12 cellular contexts compared by ENCODE assay signal in the genomic region with DNA sequence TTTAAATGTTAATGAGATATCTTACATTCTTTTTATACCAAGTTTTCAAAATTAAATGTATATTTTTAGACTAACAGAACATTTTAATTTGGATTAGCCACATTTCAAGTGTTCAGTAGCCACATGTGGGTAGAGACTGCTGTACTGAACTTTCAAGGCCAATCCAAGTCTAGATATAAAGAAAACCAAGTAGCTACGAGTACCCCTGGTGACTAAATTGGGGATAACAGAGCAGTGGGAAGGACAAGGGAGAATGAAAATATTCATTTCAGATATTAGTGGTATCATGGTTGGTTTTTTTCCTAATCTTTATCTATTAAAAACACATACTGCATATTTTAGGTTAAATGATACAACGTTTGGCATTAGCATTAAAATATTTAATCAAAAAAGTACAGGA.
A peak's percentile ranks its signal among the peaks of the same experiment; 100 is the strongest.
DNase-seq lines count a peak whose midpoint lies in the region; ATAC-seq and TF ChIP-seq lines count a peak whose summit lies in the region.
"Had no signal": no experiment of that assay in that cellular context is flagged by ENCODE, and none has a peak within 500 bp of the region (broad histone marks: within the 10 kb centered on the region; RNA-seq: fewer than 3 reads in every experiment).

No MANE protein-coding gene starts in this region.

- TF ChIP-seq CTCF in DND-41 (IDR thresholded peaks at IDR 0.05; ENCODE audit: borderline replicate concordance, extremely low read depth, low read length, poor library complexity, severe bottlenecking) (peak; percentile 25), WTC11 (IDR thresholded peaks at IDR 0.05) (peak; percentile 38; the same call in 1 of the 2 replicates), liver (IDR thresholded peaks at IDR 0.05; ENCODE audit: low read depth, low read length, missing input control) (no peak)

- no peaks in the 10 kb centered on the region for H3K27me3 Mint-ChIP-seq in WTC11 (ENCODE audit: low read depth)

- H3K9ac ChIP-seq in DND-41 (ENCODE audit: low read depth, low read length) (no peak overlapping the region), liver (ENCODE audit: low read depth in 1 of 2, low read length in 2 of 2) (no peak overlapping the region)

- no peak overlapping the region for H3K27ac Mint-ChIP-seq in WTC11

- no peaks in the 10 kb centered on the region for H3K79me2 ChIP-seq in DND-41 (ENCODE audit: insufficient read depth, low read length)

- CTCF ChIA-PET in WTC11 (lab: Charles Lee): no interaction called here

- H3K36me3 ChIP-seq in DND-41 (ENCODE audit: insufficient read depth, low read length) (no peaks in the 10 kb centered on the region), liver (ENCODE audit: control insufficient read depth in 4 of 4, insufficient read depth in 3 of 4, low read depth in 1 of 4, low read length in 3 of 4) (no peaks in the 10 kb centered on the region)
- H3K36me3 ChIP-seq: tibial artery had no signal

- no peaks in the 10 kb centered on the region for H4K20me1 ChIP-seq in DND-41 (ENCODE audit: insufficient read depth, low read length)

- peaks cover 4% of the 10 kb centered on the region; the same call in 1 of the 2 replicates for H3K36me3 Mint-ChIP-seq in WTC11

- 14% methylated on average over 2 of the region's 2 CpGs for WGBS in liver

- no peaks in the 10 kb centered on the region for H3K9me3 ChIP-seq in DND-41 (ENCODE audit: insufficient read depth, low read length, severe bottlenecking)
- no peaks in the 10 kb centered on the region for H3K9me3 ChIP-seq in liver (ENCODE audit: control insufficient read depth in 4 of 4, low read length in 3 of 4)
- H3K9me3 ChIP-seq: tibial artery had no signal

- H3K27ac ChIP-seq in DND-41 (ENCODE audit: low read length): no peak overlapping the region
- no peak overlapping the region for H3K27ac ChIP-seq in liver (ENCODE audit: low read depth in 1 of 2, low read length in 2 of 2)
- H3K27ac ChIP-seq: tibial artery had no signal

- ATAC-seq in DND-41 (ENCODE audit: insufficient read depth, low read depth): no peak
- ATAC-seq in WTC11: peak; percentile 78
- no peak for ATAC-seq in HG03469 (IDR thresholded peaks at IDR 0.05; ENCODE audit: unreplicated experiment)
- ATAC-seq in GM21737 (IDR thresholded peaks at IDR 0.05; ENCODE audit: unreplicated experiment): no peak
- ATAC-seq in HG03571 (IDR thresholded peaks at IDR 0.05; ENCODE audit: unreplicated experiment): no peak
- ATAC-seq in GM21360 (IDR thresholded peaks at IDR 0.05; ENCODE audit: unreplicated experiment): no peak

- no peak overlapping the region for H2AFZ ChIP-seq in DND-41 (ENCODE audit: low read depth, low read length)

- H3K4me3 Mint-ChIP-seq in WTC11: no peak overlapping the region

- TF ChIP-seq RAD21 in liver (IDR thresholded peaks at IDR 0.05): peak; percentile 25

- H3K4me3 ChIP-seq in DND-41 (ENCODE audit: low read depth in 1 of 2, low read length in 2 of 2) (no peak overlapping the region), liver (ENCODE audit: low read depth in 1 of 3, low read length in 3 of 3) (no peak overlapping the region)
- H3K4me3 ChIP-seq: tibial artery had no signal

- H3K27me3 ChIP-seq in DND-41 (ENCODE audit: insufficient read depth, low read length, poor library complexity) (no peaks in the 10 kb centered on the region), liver (ENCODE audit: control insufficient read depth in 4 of 4, insufficient read depth in 4 of 4, low read length in 3 of 4) (no peaks in the 10 kb centered on the region)
- H3K27me3 ChIP-seq: tibial artery had no signal

- H3K4me1 Mint-ChIP-seq in WTC11: no peaks in the 10 kb centered on the region

- peaks cover 8% of the 10 kb centered on the region; the same call in 1 of the 2 replicates for H3K9me3 Mint-ChIP-seq in WTC11

- no peak overlapping the region for H3K4me2 ChIP-seq in DND-41 (ENCODE audit: insufficient read depth, low read length)

- POLR2A ChIA-PET in WTC11 (lab: Charles Lee): no interaction called here

- no peaks in the 10 kb centered on the region for H3K4me1 ChIP-seq in DND-41 (ENCODE audit: insufficient read depth, low read length)
- H3K4me1 ChIP-seq in liver (ENCODE audit: control insufficient read depth in 4 of 4, insufficient read depth in 4 of 4, low read length in 3 of 4): no peaks in the 10 kb centered on the region
- H3K4me1 ChIP-seq: tibial artery had no signal

- DNase-seq in DND-41 (no peak), NCI-H1105 (lab: John Stamatoyannopoulos, UW) (peak; percentile 21), WTC11 (ENCODE audit: low spot score) (no peak)
- DNase-seq: activated CD4-positive, CD25-positive, alpha-beta regulatory T cell; caudate nucleus; NCI-H1048; tibial artery had no signal

TF ChIP-seq in WTC11, 78 proteins besides CTCF, POLR2A, EP300 and RAD21 (continues in another document):
- TF ChIP-seq, protein P1, sequence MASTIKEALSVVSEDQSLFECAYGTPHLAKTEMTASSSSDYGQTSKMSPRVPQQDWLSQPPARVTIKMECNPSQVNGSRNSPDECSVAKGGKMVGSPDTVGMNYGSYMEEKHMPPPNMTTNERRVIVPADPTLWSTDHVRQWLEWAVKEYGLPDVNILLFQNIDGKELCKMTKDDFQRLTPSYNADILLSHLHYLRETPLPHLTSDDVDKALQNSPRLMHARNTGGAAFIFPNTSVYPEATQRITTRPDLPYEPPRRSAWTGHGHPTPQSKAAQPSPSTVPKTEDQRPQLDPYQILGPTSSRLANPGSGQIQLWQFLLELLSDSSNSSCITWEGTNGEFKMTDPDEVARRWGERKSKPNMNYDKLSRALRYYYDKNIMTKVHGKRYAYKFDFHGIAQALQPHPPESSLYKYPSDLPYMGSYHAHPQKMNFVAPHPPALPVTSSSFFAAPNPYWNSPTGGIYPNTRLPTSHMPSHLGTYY (CRISPR knock-in tag; IDR thresholded peaks at IDR 0.05): no peak
- TF ChIP-seq, protein P2, sequence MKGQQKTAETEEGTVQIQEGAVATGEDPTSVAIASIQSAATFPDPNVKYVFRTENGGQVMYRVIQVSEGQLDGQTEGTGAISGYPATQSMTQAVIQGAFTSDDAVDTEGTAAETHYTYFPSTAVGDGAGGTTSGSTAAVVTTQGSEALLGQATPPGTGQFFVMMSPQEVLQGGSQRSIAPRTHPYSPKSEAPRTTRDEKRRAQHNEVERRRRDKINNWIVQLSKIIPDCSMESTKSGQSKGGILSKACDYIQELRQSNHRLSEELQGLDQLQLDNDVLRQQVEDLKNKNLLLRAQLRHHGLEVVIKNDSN (CRISPR knock-in tag; IDR thresholded peaks at IDR 0.05): no peak
- no peak for TF ChIP-seq FOXP1 (CRISPR knock-in tag; IDR thresholded peaks at IDR 0.05; ENCODE audit: borderline replicate concordance)
- TF ChIP-seq HMGA2 (CRISPR knock-in tag; IDR thresholded peaks at IDR 0.05): no peak
- no peak for TF ChIP-seq MYBL2 (CRISPR knock-in tag; IDR thresholded peaks at IDR 0.05)
- TF ChIP-seq, protein P3, sequence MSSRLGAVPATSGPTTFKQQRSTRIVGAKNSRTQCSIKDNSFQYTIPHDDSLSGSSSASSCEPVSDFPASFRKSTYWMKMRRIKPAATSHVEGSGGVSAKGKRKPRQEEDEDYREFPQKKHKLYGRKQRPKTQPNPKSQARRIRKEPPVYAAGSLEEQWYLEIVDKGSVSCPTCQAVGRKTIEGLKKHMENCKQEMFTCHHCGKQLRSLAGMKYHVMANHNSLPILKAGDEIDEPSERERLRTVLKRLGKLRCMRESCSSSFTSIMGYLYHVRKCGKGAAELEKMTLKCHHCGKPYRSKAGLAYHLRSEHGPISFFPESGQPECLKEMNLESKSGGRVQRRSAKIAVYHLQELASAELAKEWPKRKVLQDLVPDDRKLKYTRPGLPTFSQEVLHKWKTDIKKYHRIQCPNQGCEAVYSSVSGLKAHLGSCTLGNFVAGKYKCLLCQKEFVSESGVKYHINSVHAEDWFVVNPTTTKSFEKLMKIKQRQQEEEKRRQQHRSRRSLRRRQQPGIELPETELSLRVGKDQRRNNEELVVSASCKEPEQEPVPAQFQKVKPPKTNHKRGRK (CRISPR knock-in tag; IDR thresholded peaks at IDR 0.05; ENCODE audit: borderline replicate concordance): no peak
- no peak for TF ChIP-seq SMAD3 (CRISPR knock-in tag; IDR thresholded peaks at IDR 0.05; ENCODE audit: borderline replicate concordance)

TF ChIP-seq in liver, 16 proteins besides CTCF, POLR2A, EP300 and RAD21:
- TF ChIP-seq, protein P4, sequence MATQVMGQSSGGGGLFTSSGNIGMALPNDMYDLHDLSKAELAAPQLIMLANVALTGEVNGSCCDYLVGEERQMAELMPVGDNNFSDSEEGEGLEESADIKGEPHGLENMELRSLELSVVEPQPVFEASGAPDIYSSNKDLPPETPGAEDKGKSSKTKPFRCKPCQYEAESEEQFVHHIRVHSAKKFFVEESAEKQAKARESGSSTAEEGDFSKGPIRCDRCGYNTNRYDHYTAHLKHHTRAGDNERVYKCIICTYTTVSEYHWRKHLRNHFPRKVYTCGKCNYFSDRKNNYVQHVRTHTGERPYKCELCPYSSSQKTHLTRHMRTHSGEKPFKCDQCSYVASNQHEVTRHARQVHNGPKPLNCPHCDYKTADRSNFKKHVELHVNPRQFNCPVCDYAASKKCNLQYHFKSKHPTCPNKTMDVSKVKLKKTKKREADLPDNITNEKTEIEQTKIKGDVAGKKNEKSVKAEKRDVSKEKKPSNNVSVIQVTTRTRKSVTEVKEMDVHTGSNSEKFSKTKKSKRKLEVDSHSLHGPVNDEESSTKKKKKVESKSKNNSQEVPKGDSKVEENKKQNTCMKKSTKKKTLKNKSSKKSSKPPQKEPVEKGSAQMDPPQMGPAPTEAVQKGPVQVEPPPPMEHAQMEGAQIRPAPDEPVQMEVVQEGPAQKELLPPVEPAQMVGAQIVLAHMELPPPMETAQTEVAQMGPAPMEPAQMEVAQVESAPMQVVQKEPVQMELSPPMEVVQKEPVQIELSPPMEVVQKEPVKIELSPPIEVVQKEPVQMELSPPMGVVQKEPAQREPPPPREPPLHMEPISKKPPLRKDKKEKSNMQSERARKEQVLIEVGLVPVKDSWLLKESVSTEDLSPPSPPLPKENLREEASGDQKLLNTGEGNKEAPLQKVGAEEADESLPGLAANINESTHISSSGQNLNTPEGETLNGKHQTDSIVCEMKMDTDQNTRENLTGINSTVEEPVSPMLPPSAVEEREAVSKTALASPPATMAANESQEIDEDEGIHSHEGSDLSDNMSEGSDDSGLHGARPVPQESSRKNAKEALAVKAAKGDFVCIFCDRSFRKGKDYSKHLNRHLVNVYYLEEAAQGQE (IDR thresholded peaks at IDR 0.05): no peak
- no peak for TF ChIP-seq FOXA2 (IDR thresholded peaks at IDR 0.05)
- no peak for TF ChIP-seq SP1 (IDR thresholded peaks at IDR 0.05)
- no peak for TF ChIP-seq YY1 (IDR thresholded peaks at IDR 0.05)
